ENCODE assay signal across 1 cellular context in the genomic region with DNA sequence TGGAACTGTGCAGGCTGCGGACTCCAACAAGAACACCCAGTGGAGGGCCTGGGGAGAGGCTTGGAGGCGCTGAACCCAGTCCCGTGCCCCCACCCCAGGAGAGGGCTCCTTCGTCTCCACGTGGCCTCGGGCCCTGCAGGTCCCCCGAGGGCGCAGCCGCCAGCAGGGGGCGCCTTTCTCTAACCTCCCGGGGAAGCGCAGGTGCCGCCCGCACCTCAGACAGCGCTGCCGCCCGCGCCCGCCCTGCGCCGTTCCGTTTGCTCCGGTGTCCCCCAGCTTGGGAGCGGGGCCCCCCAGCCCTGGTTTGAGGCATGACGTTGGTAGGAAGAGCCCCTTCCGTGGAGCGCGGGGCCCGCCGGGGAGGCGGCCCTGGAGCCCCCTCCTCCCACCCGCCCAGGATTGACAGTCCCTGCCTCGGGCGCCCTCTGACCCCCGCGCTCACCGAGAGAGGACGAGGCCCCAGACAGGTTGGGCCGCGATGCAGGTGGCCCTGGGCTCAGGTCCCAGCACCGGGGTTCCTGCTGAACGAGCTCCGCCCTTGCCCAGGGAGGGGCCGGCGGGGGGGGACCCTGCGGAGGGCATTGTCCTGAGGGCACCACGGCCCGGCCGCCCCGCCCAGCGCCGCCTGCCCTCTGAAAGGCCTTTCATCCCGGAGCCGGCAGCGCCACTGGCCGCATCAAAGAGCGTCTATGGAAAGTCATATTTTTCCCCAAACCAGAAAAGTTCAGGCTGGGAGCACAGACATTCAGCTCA.
TF ChIP-seq lines count a peak whose summit lies in the region.

No MANE protein-coding gene starts in this region.

TF ChIP-seq in SK-N-SH, 30 proteins besides CTCF, POLR2A, EP300 and RAD21 (continued from another document):
- TF ChIP-seq, protein P1, sequence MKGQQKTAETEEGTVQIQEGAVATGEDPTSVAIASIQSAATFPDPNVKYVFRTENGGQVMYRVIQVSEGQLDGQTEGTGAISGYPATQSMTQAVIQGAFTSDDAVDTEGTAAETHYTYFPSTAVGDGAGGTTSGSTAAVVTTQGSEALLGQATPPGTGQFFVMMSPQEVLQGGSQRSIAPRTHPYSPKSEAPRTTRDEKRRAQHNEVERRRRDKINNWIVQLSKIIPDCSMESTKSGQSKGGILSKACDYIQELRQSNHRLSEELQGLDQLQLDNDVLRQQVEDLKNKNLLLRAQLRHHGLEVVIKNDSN (IDR thresholded peaks at IDR 0.05; ENCODE audit: borderline replicate concordance, low read depth) = peak; percentile 68; the same call in 1 of the 2 replicates
- TF ChIP-seq, protein P2, sequence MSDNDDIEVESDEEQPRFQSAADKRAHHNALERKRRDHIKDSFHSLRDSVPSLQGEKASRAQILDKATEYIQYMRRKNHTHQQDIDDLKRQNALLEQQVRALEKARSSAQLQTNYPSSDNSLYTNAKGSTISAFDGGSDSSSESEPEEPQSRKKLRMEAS (IDR thresholded peaks at IDR 0.05; ENCODE audit: low read depth) = peak; percentile 92
